ENCODE assay signal across 1 cellular context in the genomic region with DNA sequence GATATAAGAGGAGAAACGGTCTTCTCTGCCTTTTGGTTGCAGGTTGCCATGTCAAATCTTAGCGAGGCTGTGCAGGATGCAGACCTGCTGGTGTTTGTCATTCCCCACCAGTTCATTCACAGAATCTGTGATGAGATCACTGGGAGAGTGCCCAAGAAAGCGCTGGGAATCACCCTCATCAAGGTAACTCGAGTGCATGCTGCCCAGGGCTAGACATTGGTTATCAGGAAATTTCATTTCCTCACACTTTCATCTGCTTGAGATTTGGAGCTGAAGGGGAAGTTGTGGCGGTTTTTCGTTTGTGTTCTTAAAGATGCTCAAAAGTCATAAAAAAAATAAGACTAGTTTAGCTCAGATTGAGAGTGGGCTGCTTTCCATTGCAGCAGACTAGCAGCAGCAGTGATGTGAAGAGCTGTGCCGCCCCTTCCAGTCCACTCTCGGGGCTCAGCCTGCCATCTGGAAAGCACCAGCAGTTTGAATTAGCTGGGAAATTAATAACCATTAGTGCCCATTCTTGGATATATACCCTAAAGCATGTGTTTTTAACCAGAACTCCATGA.
TF ChIP-seq lines count a peak whose summit lies in the region.

No MANE protein-coding gene starts in this region.

TF ChIP-seq in SK-N-SH, 30 proteins besides CTCF, POLR2A, EP300 and RAD21 (continued from another document):
- TF ChIP-seq, protein P1, sequence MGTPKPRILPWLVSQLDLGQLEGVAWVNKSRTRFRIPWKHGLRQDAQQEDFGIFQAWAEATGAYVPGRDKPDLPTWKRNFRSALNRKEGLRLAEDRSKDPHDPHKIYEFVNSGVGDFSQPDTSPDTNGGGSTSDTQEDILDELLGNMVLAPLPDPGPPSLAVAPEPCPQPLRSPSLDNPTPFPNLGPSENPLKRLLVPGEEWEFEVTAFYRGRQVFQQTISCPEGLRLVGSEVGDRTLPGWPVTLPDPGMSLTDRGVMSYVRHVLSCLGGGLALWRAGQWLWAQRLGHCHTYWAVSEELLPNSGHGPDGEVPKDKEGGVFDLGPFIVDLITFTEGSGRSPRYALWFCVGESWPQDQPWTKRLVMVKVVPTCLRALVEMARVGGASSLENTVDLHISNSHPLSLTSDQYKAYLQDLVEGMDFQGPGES (IDR thresholded peaks at IDR 0.05; ENCODE audit: low read depth, low read length), result no peak
- TF ChIP-seq RXRA (IDR thresholded peaks at IDR 0.05; ENCODE audit: borderline replicate concordance, low read depth) (no peak), NFIC (IDR thresholded peaks at IDR 0.05; ENCODE audit: borderline replicate concordance) (no peak)
- TF ChIP-seq, protein P2, sequence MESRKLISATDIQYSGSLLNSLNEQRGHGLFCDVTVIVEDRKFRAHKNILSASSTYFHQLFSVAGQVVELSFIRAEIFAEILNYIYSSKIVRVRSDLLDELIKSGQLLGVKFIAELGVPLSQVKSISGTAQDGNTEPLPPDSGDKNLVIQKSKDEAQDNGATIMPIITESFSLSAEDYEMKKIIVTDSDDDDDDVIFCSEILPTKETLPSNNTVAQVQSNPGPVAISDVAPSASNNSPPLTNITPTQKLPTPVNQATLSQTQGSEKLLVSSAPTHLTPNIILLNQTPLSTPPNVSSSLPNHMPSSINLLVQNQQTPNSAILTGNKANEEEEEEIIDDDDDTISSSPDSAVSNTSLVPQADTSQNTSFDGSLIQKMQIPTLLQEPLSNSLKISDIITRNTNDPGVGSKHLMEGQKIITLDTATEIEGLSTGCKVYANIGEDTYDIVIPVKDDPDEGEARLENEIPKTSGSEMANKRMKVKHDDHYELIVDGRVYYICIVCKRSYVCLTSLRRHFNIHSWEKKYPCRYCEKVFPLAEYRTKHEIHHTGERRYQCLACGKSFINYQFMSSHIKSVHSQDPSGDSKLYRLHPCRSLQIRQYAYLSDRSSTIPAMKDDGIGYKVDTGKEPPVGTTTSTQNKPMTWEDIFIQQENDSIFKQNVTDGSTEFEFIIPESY (IDR thresholded peaks at IDR 0.05; ENCODE audit: borderline replicate concordance, low read depth), result no peak
